13 cellular contexts compared by ENCODE assay signal in the genomic region with DNA sequence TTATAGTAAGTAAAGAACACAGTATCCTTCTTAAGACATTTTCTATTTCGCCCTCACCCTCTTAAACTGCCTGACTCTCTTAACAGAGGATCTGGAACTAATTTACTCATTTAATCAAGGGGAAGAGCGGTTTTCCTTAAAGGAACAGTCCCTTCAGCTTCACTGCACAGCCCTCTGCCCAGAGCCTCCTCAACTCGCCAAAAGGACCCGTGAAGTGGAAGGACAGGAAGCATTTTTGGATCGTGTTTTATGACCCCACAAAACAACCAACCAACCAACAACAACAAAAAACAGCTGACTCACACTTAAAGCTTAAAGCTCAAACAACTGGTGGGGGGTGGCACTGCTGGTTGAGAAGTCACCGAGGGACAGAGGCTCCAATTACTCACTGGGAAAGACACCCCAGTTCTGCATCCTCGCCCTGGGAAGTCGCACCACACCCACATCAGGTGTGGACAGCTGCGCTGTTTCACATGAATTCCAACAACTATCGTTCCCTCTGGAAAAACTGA. TPM values are rescaled to one million over a fixed set of nuclear protein-coding genes. Genes with fewer than 3 reads are reported as not detected.
DNase-seq lines count a peak whose midpoint lies in the region; ATAC-seq and TF ChIP-seq lines count a peak whose summit lies in the region.
"Had no signal": no experiment of that assay in that cellular context is flagged by ENCODE, and none has a peak within 500 bp of the region (broad histone marks: within the 10 kb centered on the region; RNA-seq: fewer than 3 reads in every experiment).

No MANE protein-coding gene starts in this region.

- H3K9ac ChIP-seq in mesenchymal stem cell (ENCODE audit: low read length) = peak overlapping the region; percentile 79

- no peak overlapping the region for H2AFZ ChIP-seq in mesenchymal stem cell (ENCODE audit: low read depth, low read length)

- ATAC-seq in heart right ventricle (peak in 1 of 8 donors; percentile 26), Right ventricle myocardium superior (ENCODE audit: poor library complexity) (no peak), GM18519 (IDR thresholded peaks at IDR 0.05; ENCODE audit: low FRiP score, unreplicated experiment) (no peak)

- H3K4me1 ChIP-seq in heart right ventricle = peaks cover 0 to 49% (median 34%) of the 10 kb centered on the region in 9 donors
- H3K4me1 ChIP-seq in mesenchymal stem cell (ENCODE audit: control insufficient read depth, insufficient read depth, low read depth, low read length) = peaks cover 5% of the 10 kb centered on the region
- H3K4me1 ChIP-seq in vagina = peaks cover 26% of the 10 kb centered on the region

- H2BK15ac ChIP-seq in mesenchymal stem cell (ENCODE audit: low read depth, poor library complexity, severe bottlenecking) = no peak overlapping the region

- no peak overlapping the region for H2BK120ac ChIP-seq in mesenchymal stem cell (ENCODE audit: low read depth, low read length)

- in situ Hi-C loops in astrocyte of the spinal cord (cut with HindIII; ENCODE audit: low sequenced_read_pairs) = no loop called here

- peak overlapping the region in 1 of 2 experiments; percentile 78 for H3K18ac ChIP-seq in mesenchymal stem cell (ENCODE audit: low read depth in 1 of 2, low read length in 2 of 2)

- H4K91ac ChIP-seq in mesenchymal stem cell (ENCODE audit: low read length) = no peak overlapping the region

- no peak overlapping the region for H3K23ac ChIP-seq in mesenchymal stem cell (ENCODE audit: low read length in 2 of 2)

- peak overlapping the region in 8 of 10 donors; percentile 16 to 75 (median 64) for H3K27ac ChIP-seq in heart right ventricle
- H3K27ac ChIP-seq in mesenchymal stem cell (ENCODE audit: low read length, poor library complexity, severe bottlenecking) = no peak overlapping the region
- peak overlapping the region; percentile 53 for H3K27ac ChIP-seq in vagina

- no peak overlapping the region for H3K4ac ChIP-seq in mesenchymal stem cell (ENCODE audit: low read depth in 1 of 2, low read length in 2 of 2)

- no peak overlapping the region for H3K14ac ChIP-seq in mesenchymal stem cell (ENCODE audit: low read length in 2 of 2)

- intact Hi-C loops in heart right ventricle (cut with DNase I) = no loop called here
- intact Hi-C loops in Right ventricle myocardium superior (cut with DNase I) = no loop called here
- intact Hi-C loops in vagina (cut with DNase I) = no loop called here

- H2AK5ac ChIP-seq in mesenchymal stem cell (ENCODE audit: low read length, severe bottlenecking) = no peak overlapping the region

- H2BK5ac ChIP-seq in mesenchymal stem cell (ENCODE audit: low read depth, low read length, poor library complexity, severe bottlenecking) = no peak overlapping the region

- no peak for DNase-seq in heart right ventricle
- DNase-seq in Right ventricle myocardium superior = no peak
- peak; percentile 62 for DNase-seq in astrocyte of the spinal cord (ENCODE audit: low read depth, low spot score)
- peak; percentile 79 for DNase-seq in mesenchymal stem cell
- no peak for DNase-seq in vagina (ENCODE audit: extremely low spot score in 2 of 2)
- DNase-seq in GDM1 (lab: John Stamatoyannopoulos, UW) = no peak
- no peak for DNase-seq in SHP77 (lab: John Stamatoyannopoulos, UW)
- DNase-seq: amygdala, left lung, MM.1S, NCI-H526 treated with DMSO at 0.1 percent for 48 hours, posterior cingulate gyrus had no signal

- H3K4me3 ChIP-seq in heart right ventricle = no peak overlapping the region
- no peak overlapping the region for H3K4me3 ChIP-seq in astrocyte of the spinal cord (ENCODE audit: low read depth, low read length)
- H3K4me3 ChIP-seq in mesenchymal stem cell (ENCODE audit: insufficient read depth in 1 of 2, low read depth in 1 of 2, low read length in 2 of 2) = peak overlapping the region in 1 of 2 experiments; percentile 61
- H3K4me3 ChIP-seq in vagina = no peak overlapping the region
- H3K4me3 ChIP-seq: left lung had no signal

- TF ChIP-seq CTCF in heart right ventricle (IDR thresholded peaks at IDR 0.05) (no peak), astrocyte of the spinal cord (IDR thresholded peaks at IDR 0.05; ENCODE audit: low read depth, low read length) (no peak), vagina (IDR thresholded peaks at IDR 0.05) (no peak)

- H3K4me2 ChIP-seq in mesenchymal stem cell (ENCODE audit: low read length, poor library complexity, severe bottlenecking) = no peak overlapping the region

- H3K36me3 ChIP-seq in heart right ventricle (peaks cover 0 to 57% (median 38%) of the 10 kb centered on the region in 9 donors), mesenchymal stem cell (ENCODE audit: control insufficient read depth in 1 of 2, insufficient read depth in 2 of 2, low read depth in 1 of 2, low read length in 2 of 2) (peaks cover 0 to 32% of the 10 kb centered on the region in 2 experiments), vagina (no peaks in the 10 kb centered on the region)
- H3K36me3 ChIP-seq: left lung had no signal

- H4K8ac ChIP-seq in mesenchymal stem cell (ENCODE audit: low read length) = peak overlapping the region; percentile 59

- H3K27me3 ChIP-seq in heart right ventricle (no peaks in the 10 kb centered on the region), mesenchymal stem cell (ENCODE audit: control insufficient read depth in 1 of 2, insufficient read depth in 1 of 2, low read length in 2 of 2) (peaks cover 0 to under 1% of the 10 kb centered on the region in 2 experiments), vagina (no peaks in the 10 kb centered on the region)
- H3K27me3 ChIP-seq: left lung had no signal

- no peak for TF ChIP-seq POLR2A in vagina (IDR thresholded peaks at IDR 0.05)

- WGBS in heart right ventricle, 2 donors = 62 to 63% methylated on average over 10 of the region's 10 CpGs
- WGBS in mesenchymal stem cell = 16% methylated on average over 9 of the region's 10 CpGs

- no peak overlapping the region for H2BK12ac ChIP-seq in mesenchymal stem cell (ENCODE audit: low read length in 2 of 2)

- no peaks in the 10 kb centered on the region for H3K79me1 ChIP-seq in mesenchymal stem cell (replicated peaks; ENCODE audit: low read length, poor library complexity, severe bottlenecking)

- H3K9me3 ChIP-seq in heart right ventricle (no peaks in the 10 kb centered on the region), mesenchymal stem cell (ENCODE audit: control insufficient read depth, low read length) (no peaks in the 10 kb centered on the region), vagina (no peaks in the 10 kb centered on the region)
- H3K9me3 ChIP-seq: left lung had no signal

RNA-seq across cellular contexts. Expression of gene NID2, which starts 35.7 kb away (rescaled TPM):
- total RNA-seq in heart right ventricle (10 to 100 TPM; 26.6 to 66.0 (median 39.2) TPM), Right ventricle myocardium superior (39.5 TPM), vagina (20.1 TPM)
- polyA plus RNA-seq in heart right ventricle = 10 to 100 TPM; 15.1 to 29.8 TPM
- 213 TPM for polyA plus RNA-seq in mesenchymal stem cell (2013, experiment 1 of 2)
- 208 TPM for polyA plus RNA-seq in mesenchymal stem cell (2013, experiment 2 of 2)

RNA-seq across cellular contexts. Expression of gene RTRAF, which starts 43.8 kb away (rescaled TPM):
- total RNA-seq in heart right ventricle (100 to 1,000 TPM; 181 to 258 (median 214) TPM), Right ventricle myocardium superior (218 TPM), vagina (35.4 TPM)
- polyA plus RNA-seq in heart right ventricle = 100 to 1,000 TPM; 178 to 276 TPM
- 522 TPM for polyA plus RNA-seq in mesenchymal stem cell (2013, experiment 1 of 2)
- polyA plus RNA-seq in mesenchymal stem cell (2013, experiment 2 of 2) = 530 TPM

Comparison
In these comparisons a context has a peak if more than half of its experiments do, and no peak if none do; other contexts are left out.
1. DNase-seq: peak in astrocyte of the spinal cord (single experiment) and mesenchymal stem cell (single experiment); none in heart right ventricle (0 of 2), Right ventricle myocardium superior (single experiment), vagina (0 of 2), GDM1 (single experiment) and SHP77 (0 of 2).